In the genomic region with DNA sequence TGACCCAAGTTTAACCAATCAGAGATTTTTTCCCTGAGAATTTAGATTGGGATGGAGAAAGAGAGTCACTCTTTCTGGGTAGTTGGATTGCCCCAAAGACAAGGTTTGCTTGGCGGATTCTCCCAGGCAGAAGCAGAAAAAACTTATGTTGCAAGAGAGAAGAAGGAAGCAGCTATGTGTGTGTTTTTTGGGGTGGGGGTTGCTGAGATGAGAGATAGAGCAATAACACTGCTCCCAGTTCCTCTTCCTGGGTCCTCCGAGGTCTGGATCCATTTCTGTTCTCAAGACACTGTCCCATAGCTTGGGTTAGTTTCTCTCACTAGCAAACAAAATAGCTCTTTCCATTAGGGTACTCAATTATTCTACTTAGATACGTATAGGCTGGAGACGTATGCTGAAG, we compare ENCODE assay signal across 26 cellular contexts.
DNase-seq lines count a peak whose midpoint lies in the region; ATAC-seq, FAIRE-seq and TF ChIP-seq lines count a peak whose summit lies in the region.
"Had no signal": no experiment of that assay in that cellular context is flagged by ENCODE, and none has a peak within 500 bp of the region (broad histone marks: within the 10 kb centered on the region; RNA-seq: fewer than 3 reads in every experiment).

No MANE protein-coding gene starts in this region.

- no peak overlapping the region for H3K18ac ChIP-seq in H1 (ENCODE audit: extremely low read depth, low read length)

- H3K27ac Mint-ChIP-seq in naive thymus-derived CD4-positive, alpha-beta T cell, result no peak overlapping the region
- H3K27ac Mint-ChIP-seq: CD4-positive, alpha-beta T cell; H9; IgD-negative memory B cell had no signal

- H3K9ac ChIP-seq in H1 (replicated peaks in 1 of 4; ENCODE audit: extremely low read depth in 1 of 4, low read depth in 3 of 4, low read length in 3 of 4), result no peak overlapping the region
- H3K9ac ChIP-seq: BLaER1, GM23248, KMS-11 had no signal

- H3K23me2 ChIP-seq in H1 (ENCODE audit: low read depth, low read length), result peaks cover 6% of the 10 kb centered on the region

- TF ChIP-seq CTCF in H1 (IDR thresholded peaks at IDR 0.05; ENCODE audit: control extremely low read depth in 1 of 3, insufficient read depth in 1 of 3, low read depth in 1 of 3, low read length in 3 of 3) (no peak), transverse colon (IDR thresholded peaks at IDR 0.05) (no peak)

- H3K27me3 ChIP-seq in H1 (replicated peaks in 1 of 4; ENCODE audit: control insufficient read depth in 3 of 4, extremely low read depth in 1 of 4, insufficient read depth in 3 of 4, low read length in 3 of 4), result peaks cover 0 to 17% (median 11%) of the 10 kb centered on the region in 4 experiments; a peak in 6 of 7 replicates
- peaks cover 47% of the 10 kb centered on the region for H3K27me3 ChIP-seq in transverse colon
- H3K27me3 ChIP-seq in naive thymus-derived CD4-positive, alpha-beta T cell (ENCODE audit: control insufficient read depth in 2 of 2, insufficient read depth in 2 of 2, low read length in 2 of 2), result peaks cover 5 to 9% of the 10 kb centered on the region in 2 donors

- peaks cover 0 to 17% (median 6%) of the 10 kb centered on the region in 7 donors for H3K4me1 Mint-ChIP-seq in naive thymus-derived CD4-positive, alpha-beta T cell

- no peaks in the 10 kb centered on the region for H3K79me1 ChIP-seq in H1 (ENCODE audit: low read depth, low read length)

- H3K36me3 Mint-ChIP-seq in naive thymus-derived CD4-positive, alpha-beta T cell, result no peaks in the 10 kb centered on the region
- H3K36me3 Mint-ChIP-seq: IgD-negative memory B cell had no signal

- no peak overlapping the region for H3K23ac ChIP-seq in H1 (ENCODE audit: insufficient read length)

- H2AFZ ChIP-seq in H1 (ENCODE audit: low read length), result no peak overlapping the region
- H2AFZ ChIP-seq: GM23248 had no signal

- no peak overlapping the region for H4K5ac ChIP-seq in H1 (ENCODE audit: insufficient read length, low read depth, low read length)

- no peak for ATAC-seq in naive thymus-derived CD4-positive, alpha-beta T cell
- ATAC-seq: Panc1 had no signal

- TF ChIP-seq POLR2A in H1 (IDR thresholded peaks at IDR 0.05; ENCODE audit: control extremely low read depth in 1 of 2, low read depth in 2 of 2, low read length in 2 of 2), result no peak
- no peak for TF ChIP-seq POLR2A in transverse colon (IDR thresholded peaks at IDR 0.05)

- H3K9me3 Mint-ChIP-seq in naive thymus-derived CD4-positive, alpha-beta T cell, result peaks cover 0 to 2% (median 0%) of the 10 kb centered on the region in 11 donors
- H3K9me3 Mint-ChIP-seq: H9 had no signal

- H3K4ac ChIP-seq in H1 (replicated peaks; ENCODE audit: insufficient read length, low read depth, low read length), result no peak overlapping the region

- in situ Hi-C loops in transverse colon (cut with MboI; ENCODE audit: low pct_ligation_motif_present in 1 of 4, low pct_unique_long_range_greater_than_20kb in 1 of 4, low sequenced_read_pairs in 3 of 4), result no loop called here

- H3K56ac ChIP-seq in H1 (replicated peaks; ENCODE audit: insufficient read length, low read depth, low read length), result no peak overlapping the region

- no peak overlapping the region for H4K8ac ChIP-seq in H1 (ENCODE audit: extremely low read depth, insufficient read depth, low read length)

- no peak overlapping the region for H3K4me3 Mint-ChIP-seq in naive thymus-derived CD4-positive, alpha-beta T cell
- H3K4me3 Mint-ChIP-seq: CD4-positive, alpha-beta T cell; H9; IgD-negative memory B cell had no signal

- FAIRE-seq in H1 (lab: Jason Lieb, UNC), result no peak
- FAIRE-seq: D721Med had no signal

- TF ChIP-seq EP300 in H1 (IDR thresholded peaks at IDR 0.05; ENCODE audit: borderline replicate concordance in 1 of 2, low read depth in 2 of 2, low read length in 2 of 2) (no peak), transverse colon (IDR thresholded peaks at IDR 0.05; ENCODE audit: low read depth) (no peak)

- peak; percentile 15 for DNase-seq in CD1c-positive myeloid dendritic cell (ENCODE audit: extremely low spot score)
- DNase-seq in Kasumi-1 (lab: John Stamatoyannopoulos, UW), result peak; percentile 55 to 64
- DNase-seq in SKM-1 treated with dmso at 0.1 percent for 144 hours (lab: John Stamatoyannopoulos, UW; ENCODE audit: unreplicated experiment), result peak; percentile 70
- DNase-seq in H1 (ENCODE audit: low read depth in 1 of 2, low spot score in 2 of 2), result no peak
- DNase-seq in transverse colon, result no peak
- no peak for DNase-seq in naive thymus-derived CD4-positive, alpha-beta T cell
- no peak for DNase-seq in HPDE6-E6E7 (ENCODE audit: extremely low spot score)
- DNase-seq in AG20443 (ENCODE audit: low spot score), result no peak
- DNase-seq: CD4-positive, alpha-beta T cell; GM23248; H9; NCI-H1105; NCI-H1436 treated with DMSO at 0.1 percent for 48 hours; NCI-H187 treated with DMSO at 0.1 percent for 48 hours; NCI-H2107; NCI-H524; NCI-H774; SHP77; T-helper 2 cell had no signal

- H3K9me3 ChIP-seq in H1 (ENCODE audit: insufficient read depth in 2 of 2, low read depth in 1 of 2, low read length in 1 of 2), result no peaks in the 10 kb centered on the region; a peak in 1 of 4 replicates
- no peaks in the 10 kb centered on the region for H3K9me3 ChIP-seq in transverse colon
- no peaks in the 10 kb centered on the region for H3K9me3 ChIP-seq in naive thymus-derived CD4-positive, alpha-beta T cell (ENCODE audit: control insufficient read depth in 2 of 3, low read length in 3 of 3)

- CTCF ChIA-PET in H1 (lab: Charles Lee; ENCODE audit: partially characterized antibody), result interaction anchor here (1.1 to 5.7 kb wide), 3 partner anchors 24 to 236 kb away, joined by 3 to 27 read pairs (median 9); no protein-coding TSS in a partner anchor
- CTCF ChIA-PET in naive thymus-derived CD4-positive, alpha-beta T cell (lab: Charles Lee), result no interaction called here

- H2BK120ac ChIP-seq in H1 (replicated peaks; ENCODE audit: low read depth, low read length), result no peak overlapping the region

- H3K27me3 Mint-ChIP-seq in naive thymus-derived CD4-positive, alpha-beta T cell, result peaks cover 44 to 71% (median 54%) of the 10 kb centered on the region in 5 donors

- intact Hi-C loops in transverse colon (cut with DNase I; ENCODE audit: low total_unique reads), result no loop called here
- intact Hi-C loops in naive thymus-derived CD4-positive, alpha-beta T cell (cut with micrococcal nuclease), result no loop called here

- TF ChIP-seq RAD21 in H1 (IDR thresholded peaks at IDR 0.05 in 1 of 2, conservative IDR thresholded peaks at IDR 0.05 in 1 of 2; ENCODE audit: low read depth in 2 of 2, low read length in 2 of 2), result no peak

- no peak overlapping the region for H4K91ac ChIP-seq in H1 (replicated peaks; ENCODE audit: insufficient read length, low read length)

- H3K27ac ChIP-seq in H1 (ENCODE audit: low read depth, low read length) (no peak overlapping the region), transverse colon (no peak overlapping the region)
- H3K27ac ChIP-seq in naive thymus-derived CD4-positive, alpha-beta T cell (ENCODE audit: low read depth, low read length), result no peak overlapping the region
- H3K27ac ChIP-seq: BLaER1, GM23248, KMS-11, RWPE1, SK-N-MC had no signal

- POLR2A ChIA-PET in H1 (lab: Charles Lee; ENCODE audit: partially characterized antibody), result no interaction called here
- POLR2A ChIA-PET in naive thymus-derived CD4-positive, alpha-beta T cell (lab: Charles Lee), result no interaction called here

- H2BK20ac ChIP-seq in H1 (ENCODE audit: low read length), result peak overlapping the region; percentile 56; the same call in 1 of the 2 replicates

- H3K4me2 ChIP-seq in H1 (ENCODE audit: insufficient read depth in 1 of 2, low read depth in 2 of 2, low read length in 2 of 2), result no peak overlapping the region
- H3K4me2 ChIP-seq: BLaER1, KMS-11 had no signal

- H2BK12ac ChIP-seq in H1 (ENCODE audit: low read depth, low read length), result no peak overlapping the region

- no peak overlapping the region for H3K14ac ChIP-seq in H1 (ENCODE audit: insufficient read length)

- H4K20me1 ChIP-seq in H1 (replicated peaks in 1 of 2; ENCODE audit: control insufficient read depth in 1 of 2, insufficient read depth in 2 of 2, low read length in 2 of 2), result no peaks in the 10 kb centered on the region
- H4K20me1 ChIP-seq: BLaER1 had no signal

- peak overlapping the region; percentile 53; the same call in 1 of the 2 replicates for H2BK15ac ChIP-seq in H1 (ENCODE audit: low read length)

- no peaks in the 10 kb centered on the region for H3K36me3 ChIP-seq in H1 (ENCODE audit: control insufficient read depth in 2 of 4, insufficient read depth in 4 of 4, low read length in 3 of 4)
- no peaks in the 10 kb centered on the region for H3K36me3 ChIP-seq in transverse colon
- H3K36me3 ChIP-seq in naive thymus-derived CD4-positive, alpha-beta T cell (ENCODE audit: control insufficient read depth in 2 of 3, insufficient read depth in 3 of 3, low read length in 3 of 3), result no peaks in the 10 kb centered on the region
- H3K36me3 ChIP-seq: BLaER1 had no signal

- H2AK5ac ChIP-seq in H1 (ENCODE audit: low read depth, low read length), result no peak overlapping the region

- H3K4me3 ChIP-seq in H1 (ENCODE audit: extremely low read depth in 1 of 4, insufficient read depth in 2 of 4, low read depth in 3 of 4, low read length in 4 of 4), result no peak overlapping the region
- H3K4me3 ChIP-seq in transverse colon, result no peak overlapping the region
- H3K4me3 ChIP-seq in naive thymus-derived CD4-positive, alpha-beta T cell (ENCODE audit: low read length), result no peak overlapping the region
- H3K4me3 ChIP-seq: BLaER1, GM23248, SK-N-MC had no signal

- H3K4me1 ChIP-seq in H1 (replicated peaks in 1 of 4; ENCODE audit: control insufficient read depth in 3 of 4, insufficient read depth in 4 of 4, low read length in 3 of 4) (peaks cover 0 to 11% (median 5%) of the 10 kb centered on the region in 4 experiments; a peak in 5 of 7 replicates), transverse colon (peaks cover 0 to 11% (median 3%) of the 10 kb centered on the region in 4 donors)
- H3K4me1 ChIP-seq in naive thymus-derived CD4-positive, alpha-beta T cell (ENCODE audit: control insufficient read depth in 2 of 2, insufficient read depth in 2 of 2, low read length in 2 of 2), result no peaks in the 10 kb centered on the region
- H3K4me1 ChIP-seq: BLaER1 had no signal

- no peaks in the 10 kb centered on the region for H3K79me2 ChIP-seq in H1 (ENCODE audit: control insufficient read depth in 1 of 2, insufficient read depth in 2 of 2, low read length in 2 of 2)

- no peak overlapping the region for H2BK5ac ChIP-seq in H1 (ENCODE audit: low read depth, low read length)

- WGBS in H1 (ENCODE audit: extremely low coverage in 1 of 2, insufficient coverage in 1 of 2, insufficient read length in 1 of 2, insufficient replicate concordance in 2 of 2, low coverage in 1 of 2, low lambda C conversion rate in 2 of 2, missing lambda C conversion rate in 1 of 2), 2 experiments, result 86% methylated on average over 4 of the region's 4 CpGs; no CpG with 5 or more reads in 1 of the 2 experiments
- WGBS in transverse colon (ENCODE audit: low coverage in 1 of 2), 2 donors, result 73 to 87% methylated on average over 3 to 4 of the region's 4 CpGs

TF ChIP-seq in H1, 55 proteins besides CTCF, POLR2A, EP300 and RAD21 (continues in another document):
- TF ChIP-seq FOSL1 (IDR thresholded peaks at IDR 0.05; ENCODE audit: insufficient read depth, low read depth, low read length) (no peak), BCL11A (IDR thresholded peaks at IDR 0.05; ENCODE audit: low read depth in 2 of 2, low read length in 2 of 2) (no peak), BACH1 (IDR thresholded peaks at IDR 0.05; ENCODE audit: low read length) (no peak), ZNF274 (IDR thresholded peaks at IDR 0.05; ENCODE audit: borderline replicate concordance, extremely low read depth, low read length) (no peak)

Comparison
In these comparisons a context has a peak if more than half of its experiments do, and no peak if none do; other contexts are left out.
1. DNase-seq: peak in CD1c-positive myeloid dendritic cell (single experiment), Kasumi-1 (2 of 2) and SKM-1 treated with dmso at 0.1 percent for 144 hours (single experiment); none in H1 (0 of 2), transverse colon (single experiment), naive thymus-derived CD4-positive, alpha-beta T cell (0 of 9), HPDE6-E6E7 (single experiment) and AG20443 (single experiment).